Comparison of ENCODE assay signal across 1 cellular context in genomic region chr20:10429443-10429981, GRCh38.
TF ChIP-seq lines count a peak whose summit lies in the region.

No MANE protein-coding gene starts in this region.

TF ChIP-seq in A549, 52 proteins besides CTCF, POLR2A, EP300 and RAD21 (continued from another document):
- no peak for TF ChIP-seq ELK1 (IDR thresholded peaks at IDR 0.05; ENCODE audit: low read depth, low read length)
- no peak for TF ChIP-seq NR3C1 (IDR thresholded peaks at IDR 0.05)
- no peak for TF ChIP-seq ESRRA (IDR thresholded peaks at IDR 0.05; ENCODE audit: borderline replicate concordance, low read length)
- no peak for TF ChIP-seq SREBF2 (IDR thresholded peaks at IDR 0.05)
- TF ChIP-seq RNF2 (IDR thresholded peaks at IDR 0.05; ENCODE audit: borderline replicate concordance, low read depth) = no peak
- TF ChIP-seq TP53 (CRISPR knock-in tag; IDR thresholded peaks at IDR 0.05) = no peak
- TF ChIP-seq PHF8 (IDR thresholded peaks at IDR 0.05; ENCODE audit: borderline replicate concordance, low read depth) = no peak
